23 cellular contexts compared by ENCODE assay signal in the genomic region with DNA sequence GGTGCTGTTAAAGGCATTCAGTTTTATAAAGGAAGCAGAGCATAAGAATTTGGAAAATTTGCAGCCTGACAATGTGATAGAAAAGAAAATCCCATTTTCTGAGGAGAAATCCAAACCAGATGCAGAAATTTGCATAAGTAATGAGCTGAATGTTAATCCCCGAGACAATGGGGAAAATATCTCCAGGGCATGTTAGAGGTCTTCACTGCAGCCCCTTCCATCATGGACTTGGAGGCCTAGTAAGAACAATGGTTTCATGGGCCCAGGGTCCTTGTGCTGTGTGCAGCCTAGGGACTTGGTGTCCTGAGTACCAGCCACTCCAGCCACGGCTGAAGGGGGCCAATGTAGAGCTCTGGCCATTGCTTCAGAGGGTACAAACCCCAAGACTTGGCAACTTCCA.
"Had no signal": no experiment of that assay in that cellular context is flagged by ENCODE, and none has a peak within 500 bp of the region (broad histone marks: within the 10 kb centered on the region; RNA-seq: fewer than 3 reads in every experiment).

No MANE protein-coding gene starts in this region.

- H3K36me3 ChIP-seq: esophagus muscularis mucosa, gastrocnemius medialis, heart right ventricle, left lung, lower lobe of right lung had no signal

- H3K27ac ChIP-seq: coronary artery, dorsolateral prefrontal cortex, esophagus muscularis mucosa, foreskin keratinocyte, gastrocnemius medialis, heart right ventricle, left lung, lower lobe of right lung had no signal

- H3K4me1 ChIP-seq: foreskin keratinocyte, gastrocnemius medialis, left lung, lower lobe of right lung had no signal

- FAIRE-seq: colon, endothelial cell of umbilical vein, islet of Langerhans, keratinocyte had no signal

- H3K4me3 ChIP-seq: coronary artery, dorsolateral prefrontal cortex, esophagus muscularis mucosa, gastrocnemius medialis, heart right ventricle, left lung, lower lobe of right lung had no signal

- H3K9me3 ChIP-seq: esophagus muscularis mucosa, gastrocnemius medialis, heart right ventricle had no signal

- ATAC-seq: foreskin keratinocyte; gastrocnemius medialis; heart right ventricle; left cardiac atrium; left lung; left ventricle myocardium superior; lower lobe of right lung; naive thymus-derived CD4-positive, alpha-beta T cell had no signal

- DNase-seq: dermis blood vessel endothelial cell; dorsolateral prefrontal cortex; effector CD4-positive, alpha-beta T cell; effector memory CD4-positive, alpha-beta T cell; foreskin keratinocyte; gastrocnemius medialis; glutamatergic neuron; head of caudate nucleus; heart right ventricle; hippocampal formation; left cardiac atrium; left ventricle myocardium superior; lower lobe of right lung; mesenchymal stem cell; midbrain; naive thymus-derived CD4-positive, alpha-beta T cell had no signal

- H3K27me3 ChIP-seq: dorsolateral prefrontal cortex, esophagus muscularis mucosa, foreskin keratinocyte, gastrocnemius medialis, heart right ventricle, left lung had no signal
